ENCODE assay signal across 16 cellular contexts in genomic region chr2:219269362-219270054, GRCh38. TPM values are rescaled to one million over a fixed set of nuclear protein-coding genes. Genes with fewer than 3 reads are reported as not detected.
A peak's percentile ranks its signal among the peaks of the same experiment; 100 is the strongest.
DNase-seq lines count a peak whose midpoint lies in the region; ATAC-seq and TF ChIP-seq lines count a peak whose summit lies in the region.
"Had no signal": no experiment of that assay in that cellular context is flagged by ENCODE, and none has a peak within 500 bp of the region (broad histone marks: within the 10 kb centered on the region; RNA-seq: fewer than 3 reads in every experiment).

No MANE protein-coding gene starts in this region.

- no peaks in the 10 kb centered on the region for H3K36me3 Mint-ChIP-seq in activated T-helper 17 cell treated with anti-CD3 and anti-CD28 coated beads, Interleukin-2, amount 50 U/mL, for 72 hours (ENCODE audit: low read depth)

- H3K27me3 Mint-ChIP-seq in activated T-helper 17 cell treated with anti-CD3 and anti-CD28 coated beads, Interleukin-2, amount 50 U/mL, for 72 hours, result no peaks in the 10 kb centered on the region
- H3K27me3 Mint-ChIP-seq: memory B cell had no signal

- no peaks in the 10 kb centered on the region for H3K9me3 ChIP-seq in body of pancreas
- H3K9me3 ChIP-seq in left lung, result no peaks in the 10 kb centered on the region
- H3K9me3 ChIP-seq: gastroesophageal sphincter had no signal

- H3K36me3 ChIP-seq in body of pancreas (replicated peaks in 1 of 2; ENCODE audit: insufficient read depth in 1 of 2, low read depth in 2 of 2), result no peaks in the 10 kb centered on the region
- H3K36me3 ChIP-seq in left lung, result no peaks in the 10 kb centered on the region
- H3K36me3 ChIP-seq: gastroesophageal sphincter had no signal

- DNase-seq in ACHN (peak; percentile 16), LoVo (ENCODE audit: low spot score) (peak; percentile 72), body of pancreas (peak; percentile 59 to 84 (median 79)), left lung (no peak), 8988T (no peak)
- no peak for DNase-seq in stimulated activated naive CD8-positive, alpha-beta T cell treated with anti-CD3 and anti-CD28 coated beads, Interleukin-15, Interleukin-2, amounts not matched to agents 100 U/mL and 50 U/mL, for 24 hours
- DNase-seq: effector CD4-positive, alpha-beta T cell; HFFc6; KBM-7; NCI-H226 had no signal

- in situ Hi-C loops in ACHN (cut with HindIII; ENCODE audit: low pct_ligation_motif_present, low pct_unique_long_range_greater_than_20kb, low sequenced_read_pairs), result no loop called here

- no peak for TF ChIP-seq POLR2A in body of pancreas (IDR thresholded peaks at IDR 0.05)

- no peak overlapping the region for H3K27ac ChIP-seq in body of pancreas
- no peak overlapping the region for H3K27ac ChIP-seq in left lung
- H3K27ac ChIP-seq: gastroesophageal sphincter had no signal

- ATAC-seq in body of pancreas, result peak; percentile 69
- ATAC-seq in left lung, result peak; percentile 50
- ATAC-seq in activated T-helper 17 cell treated with anti-CD3 and anti-CD28 coated beads, Interleukin-2, amount 50 U/mL, for 72 hours (replicated peaks), result no peak
- no peak for ATAC-seq in HG02798 (IDR thresholded peaks at IDR 0.05; ENCODE audit: poor library complexity, unreplicated experiment)
- no peak for ATAC-seq in stimulated activated naive CD8-positive, alpha-beta T cell treated with anti-CD3 and anti-CD28 coated beads, Interleukin-15, Interleukin-2, amounts not matched to agents 100 U/mL and 50 U/mL, for 24 hours
- ATAC-seq: gastroesophageal sphincter had no signal

- intact Hi-C loops in body of pancreas (cut with DNase I) (no loop called here), left lung (cut with DNase I) (no loop called here)

- H3K9me3 Mint-ChIP-seq in activated T-helper 17 cell treated with anti-CD3 and anti-CD28 coated beads, Interleukin-2, amount 50 U/mL, for 72 hours, result no peaks in the 10 kb centered on the region
- H3K9me3 Mint-ChIP-seq: HFFc6, memory B cell had no signal

- H3K27me3 ChIP-seq in body of pancreas (no peaks in the 10 kb centered on the region), left lung (no peaks in the 10 kb centered on the region)
- H3K27me3 ChIP-seq: gastroesophageal sphincter had no signal

- H3K4me3 ChIP-seq in body of pancreas, result no peak overlapping the region
- H3K4me3 ChIP-seq in left lung, result no peak overlapping the region
- H3K4me3 ChIP-seq: gastroesophageal sphincter had no signal

- no peak overlapping the region for H3K27ac Mint-ChIP-seq in activated T-helper 17 cell treated with anti-CD3 and anti-CD28 coated beads, Interleukin-2, amount 50 U/mL, for 72 hours
- H3K27ac Mint-ChIP-seq: HFFc6, memory B cell had no signal

- 36 to 62% methylated on average over 5 to 8 of the region's 8 CpGs for WGBS in body of pancreas, 2 donors

- TF ChIP-seq CTCF in body of pancreas (IDR thresholded peaks at IDR 0.05) (no peak), left lung (IDR thresholded peaks at IDR 0.05) (no peak)

- peaks cover 16% of the 10 kb centered on the region for H3K4me1 ChIP-seq in body of pancreas
- no peaks in the 10 kb centered on the region for H3K4me1 ChIP-seq in left lung

- H3K4me3 Mint-ChIP-seq in activated T-helper 17 cell treated with anti-CD3 and anti-CD28 coated beads, Interleukin-2, amount 50 U/mL, for 72 hours, result no peak overlapping the region
- H3K4me3 Mint-ChIP-seq: HFFc6, memory B cell had no signal

- H3K4me1 Mint-ChIP-seq in activated T-helper 17 cell treated with anti-CD3 and anti-CD28 coated beads, Interleukin-2, amount 50 U/mL, for 72 hours, result no peaks in the 10 kb centered on the region

RNA-seq across cellular contexts. Expression of gene DNAJB2, which starts 9.7 kb away (rescaled TPM):
- total RNA-seq in body of pancreas, result 10 to 100 TPM; 60.3 to 68.0 TPM
- 10 to 100 TPM; 54.2 to 97.4 TPM for total RNA-seq in left lung
- 100 to 1,000 TPM in 1 of 2 donors, 10 to 100 TPM in 1; 55.7 to 153 TPM for total RNA-seq in activated T-helper 17 cell treated with anti-CD3 and anti-CD28 coated beads, Interleukin-2, amount 50 U/mL, for 72 hours

RNA-seq across cellular contexts. Expression of gene TUBA4A, which starts 15.8 kb away (rescaled TPM):
- total RNA-seq in body of pancreas (10 to 100 TPM; 17.8 to 20.2 TPM), left lung (10 to 100 TPM; 65.0 to 84.0 TPM)
- total RNA-seq in activated T-helper 17 cell treated with anti-CD3 and anti-CD28 coated beads, Interleukin-2, amount 50 U/mL, for 72 hours, result 100 to 1,000 TPM; 347 to 530 TPM

RNA-seq across cellular contexts. Expression of gene TUBA4B, which starts 16.5 kb away (rescaled TPM):
- total RNA-seq in body of pancreas (not detected), left lung (1 to 10 TPM in 1 of 2 donors, not detected in 1; 3.0 TPM)
- total RNA-seq in activated T-helper 17 cell treated with anti-CD3 and anti-CD28 coated beads, Interleukin-2, amount 50 U/mL, for 72 hours, result not detected
- total RNA-seq: G401, gastroesophageal sphincter, HFFc6, osteocyte had no signal

RNA-seq across cellular contexts. Expression of gene STK16, which starts 24.2 kb away (rescaled TPM):
- total RNA-seq in body of pancreas (10 to 100 TPM in 1 of 2 donors, 1 to 10 TPM in 1; 8.0 to 16.8 TPM), left lung (10 to 100 TPM; 23.9 to 26.3 TPM)
- total RNA-seq in activated T-helper 17 cell treated with anti-CD3 and anti-CD28 coated beads, Interleukin-2, amount 50 U/mL, for 72 hours, result 10 to 100 TPM; 22.0 to 30.3 TPM

RNA-seq across cellular contexts. Expression of gene GLB1L, which starts 24.3 kb away (rescaled TPM):
- 10 to 100 TPM in 1 of 2 donors, 1 to 10 TPM in 1; 3.1 to 11.2 TPM for total RNA-seq in body of pancreas
- total RNA-seq in left lung, result 10 to 100 TPM in 1 of 2 donors, 1 to 10 TPM in 1; 9.9 to 11.9 TPM
- total RNA-seq in activated T-helper 17 cell treated with anti-CD3 and anti-CD28 coated beads, Interleukin-2, amount 50 U/mL, for 72 hours, result 1 to 10 TPM; 2.8 to 5.3 TPM

Comparison
In these comparisons a context has a peak if more than half of its experiments do, and no peak if none do; other contexts are left out.
1. DNase-seq: peak in ACHN (single experiment), LoVo (single experiment) and body of pancreas (4 of 4); none in left lung (0 of 2), stimulated activated naive CD8-positive, alpha-beta T cell treated with anti-CD3 and anti-CD28 coated beads, Interleukin-15, Interleukin-2, amounts not matched to agents 100 U/mL and 50 U/mL, for 24 hours (single experiment) and 8988T (single experiment).
2. ATAC-seq: peak in body of pancreas (single experiment) and left lung (single experiment); none in activated T-helper 17 cell treated with anti-CD3 and anti-CD28 coated beads, Interleukin-2, amount 50 U/mL, for 72 hours (single experiment), HG02798 (single experiment) and stimulated activated naive CD8-positive, alpha-beta T cell treated with anti-CD3 and anti-CD28 coated beads, Interleukin-15, Interleukin-2, amounts not matched to agents 100 U/mL and 50 U/mL, for 24 hours (single experiment).
3. RNA of gene TUBA4A, which starts 15.8 kb away (total RNA-seq): 347 to 530 TPM in activated T-helper 17 cell treated with anti-CD3 and anti-CD28 coated beads, Interleukin-2, amount 50 U/mL, for 72 hours; 65.0 to 84.0 TPM in left lung and 17.8 to 20.2 TPM in body of pancreas; every median in the first group is over 4 times any median in the second.